In genomic region chr16:16323626-16324358, GRCh38 we compare ENCODE assay signal across 8 cellular contexts. TPM values are rescaled to one million over a fixed set of nuclear protein-coding genes. Genes with fewer than 3 reads are reported as not detected.
A peak's percentile ranks its signal among the peaks of the same experiment; 100 is the strongest.
DNase-seq lines count a peak whose midpoint lies in the region; ATAC-seq and TF ChIP-seq lines count a peak whose summit lies in the region.
"Not testable (repeated sequence)": the region's sequence is repeated elsewhere in the genome, so short reads cannot be mapped to it uniquely, and the experiment has no call there.

No MANE protein-coding gene starts in this region.

- H3K27me3 ChIP-seq in DND-41 (ENCODE audit: insufficient read depth, low read length, poor library complexity); foreskin keratinocyte; aorta (ENCODE audit: control insufficient read depth in 1 of 2, insufficient read depth in 2 of 2, low read length in 1 of 2): not testable (repeated sequence)

- H2AFZ ChIP-seq in DND-41 (ENCODE audit: low read depth, low read length) = not testable (repeated sequence)

- peak; percentile 1 for DNase-seq in DND-41
- DNase-seq in activated B cell treated with CpG ODN at 0.5 μM for 24 hours = peak; percentile 14
- DNase-seq in foreskin keratinocyte = not testable (repeated sequence)
- DNase-seq in left lobe of liver (ENCODE audit: low spot score) = peak; percentile 2
- peak; percentile 67 for DNase-seq in mesenteric fat pad (ENCODE audit: low spot score)
- peak; percentile 45 for DNase-seq in sciatic nerve (ENCODE audit: low spot score)
- DNase-seq in aorta = peak; percentile 2 to 62

- not testable (repeated sequence) for H3K79me2 ChIP-seq in DND-41 (ENCODE audit: insufficient read depth, low read length)

- TF ChIP-seq CTCF in DND-41 (IDR thresholded peaks at IDR 0.05; ENCODE audit: borderline replicate concordance, extremely low read depth, low read length, poor library complexity, severe bottlenecking); activated B cell treated with CpG ODN at 0.5 μM for 24 hours (IDR thresholded peaks at IDR 0.05); foreskin keratinocyte (conservative IDR thresholded peaks at IDR 0.05): not testable (repeated sequence)

- not testable (repeated sequence) for H3K27me3 Mint-ChIP-seq in activated B cell treated with CpG ODN at 0.5 μM for 24 hours; activated T-helper 17 cell treated with anti-CD3 and anti-CD28 coated beads, Interleukin-2, amount 50 U/mL, for 72 hours

- H3K27ac ChIP-seq in DND-41 (ENCODE audit: low read length); foreskin keratinocyte; aorta (ENCODE audit: low read depth in 1 of 2, low read length in 2 of 2): not testable (repeated sequence)

- not testable (repeated sequence) for H3K36me3 ChIP-seq in DND-41 (ENCODE audit: insufficient read depth, low read length); aorta (ENCODE audit: control insufficient read depth in 1 of 2, insufficient read depth in 2 of 2, low read length in 1 of 2)

- H3K9ac ChIP-seq in DND-41 (ENCODE audit: low read depth, low read length) = not testable (repeated sequence)

- intact Hi-C loops in activated B cell treated with CpG ODN at 0.5 μM for 24 hours (cut with micrococcal nuclease); sciatic nerve (cut with DNase I); aorta (cut with DNase I): not testable (repeated sequence)

- CTCF ChIA-PET in activated B cell treated with CpG ODN at 0.5 μM for 24 hours (lab: Charles Lee) = not testable (repeated sequence)

- H4K20me1 ChIP-seq in DND-41 (ENCODE audit: insufficient read depth, low read length) = not testable (repeated sequence)

- not testable (repeated sequence) for ATAC-seq in DND-41 (ENCODE audit: insufficient read depth, low read depth); activated B cell treated with CpG ODN at 0.5 μM for 24 hours (ENCODE audit: low read depth); left lobe of liver; sciatic nerve; aorta (ENCODE audit: low FRiP score)
- ATAC-seq in activated T-helper 17 cell treated with anti-CD3 and anti-CD28 coated beads, Interleukin-2, amount 50 U/mL, for 72 hours (replicated peaks) = peak; percentile 11
- ATAC-seq in foreskin keratinocyte = peak; percentile 53

- not testable (repeated sequence) for H3K4me3 Mint-ChIP-seq in activated B cell treated with CpG ODN at 0.5 μM for 24 hours; activated T-helper 17 cell treated with anti-CD3 and anti-CD28 coated beads, Interleukin-2, amount 50 U/mL, for 72 hours

- H3K27ac Mint-ChIP-seq in activated B cell treated with CpG ODN at 0.5 μM for 24 hours; activated T-helper 17 cell treated with anti-CD3 and anti-CD28 coated beads, Interleukin-2, amount 50 U/mL, for 72 hours: not testable (repeated sequence)

- not testable (repeated sequence) for H3K9me3 ChIP-seq in DND-41 (ENCODE audit: insufficient read depth, low read length, severe bottlenecking); aorta (ENCODE audit: control insufficient read depth, low read length)

- POLR2A ChIA-PET in activated B cell treated with CpG ODN at 0.5 μM for 24 hours (lab: Charles Lee) = not testable (repeated sequence)

- not testable (repeated sequence) for H3K4me1 ChIP-seq in DND-41 (ENCODE audit: insufficient read depth, low read length); foreskin keratinocyte; aorta (ENCODE audit: control insufficient read depth in 1 of 2, insufficient read depth in 2 of 2, low read length in 2 of 2)

- 80 to 93% methylated on average over 3 to 5 of the region's 28 CpGs for WGBS in aorta, 2 donors

- H3K36me3 Mint-ChIP-seq in activated B cell treated with CpG ODN at 0.5 μM for 24 hours (ENCODE audit: low read depth); activated T-helper 17 cell treated with anti-CD3 and anti-CD28 coated beads, Interleukin-2, amount 50 U/mL, for 72 hours (ENCODE audit: low read depth): not testable (repeated sequence)

- H3K4me3 ChIP-seq in DND-41 (ENCODE audit: low read depth in 1 of 2, low read length in 2 of 2); aorta (ENCODE audit: low read length in 2 of 2): not testable (repeated sequence)

- not testable (repeated sequence) for H3K9me3 Mint-ChIP-seq in activated B cell treated with CpG ODN at 0.5 μM for 24 hours; activated T-helper 17 cell treated with anti-CD3 and anti-CD28 coated beads, Interleukin-2, amount 50 U/mL, for 72 hours

- not testable (repeated sequence) for H3K4me2 ChIP-seq in DND-41 (ENCODE audit: insufficient read depth, low read length)

- H3K4me1 Mint-ChIP-seq in activated B cell treated with CpG ODN at 0.5 μM for 24 hours; activated T-helper 17 cell treated with anti-CD3 and anti-CD28 coated beads, Interleukin-2, amount 50 U/mL, for 72 hours: not testable (repeated sequence)

RNA-seq across cellular contexts. Expression of gene NPIPA7, which starts 55.1 kb away (rescaled TPM):
- 4.4 and 7.0 TPM in 2 replicates for total RNA-seq in activated B cell treated with CpG ODN at 0.5 μM for 24 hours
- 10 to 100 TPM in 1 of 2 donors, 1 to 10 TPM in 1; 5.3 to 24.6 TPM for total RNA-seq in activated T-helper 17 cell treated with anti-CD3 and anti-CD28 coated beads, Interleukin-2, amount 50 U/mL, for 72 hours
- 7.1 and 7.5 TPM in 2 replicates for total RNA-seq in foreskin keratinocyte
- polyA plus RNA-seq in foreskin keratinocyte = 7.6 and 12.2 TPM in 2 replicates
- 2.4 TPM for total RNA-seq in left lobe of liver
- 7.8 TPM for total RNA-seq in mesenteric fat pad
- total RNA-seq in sciatic nerve = 17.6 TPM
- 10 to 100 TPM in 1 of 2 donors, 1 to 10 TPM in 1; 7.5 to 25.3 TPM for total RNA-seq in aorta
- polyA plus RNA-seq in aorta = 10 to 100 TPM in 1 of 2 donors, not detected in 1; 13.9 TPM
